In the genomic region with DNA sequence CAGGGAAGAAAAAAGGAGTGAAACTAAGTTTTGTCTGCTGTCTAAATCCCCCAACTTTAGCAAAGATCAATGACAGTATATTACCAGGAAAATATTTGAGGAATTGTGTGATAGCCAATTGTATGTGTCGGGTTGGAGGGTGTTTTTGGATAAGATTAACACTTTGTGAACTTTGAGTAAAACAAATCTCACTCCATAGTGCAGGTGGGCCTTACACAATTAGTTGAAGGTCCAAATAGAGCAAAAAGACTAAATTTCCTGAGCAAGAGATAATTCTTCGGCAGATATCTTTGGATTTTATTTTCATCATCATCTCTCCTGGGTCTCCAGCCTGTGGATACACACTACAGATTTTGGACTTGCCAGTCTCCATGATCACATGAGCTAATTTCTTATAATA, we compare ENCODE assay signal across 29 cellular contexts.
"Had no signal": no experiment of that assay in that cellular context is flagged by ENCODE, and none has a peak within 500 bp of the region (broad histone marks: within the 10 kb centered on the region; RNA-seq: fewer than 3 reads in every experiment).

No MANE protein-coding gene starts in this region.

- H3K4me3 Mint-ChIP-seq: stimulated activated effector memory CD8-positive, alpha-beta T cell treated with anti-CD3 and anti-CD28 coated beads, Interleukin-12 subunit alpha, Interleukin-12 subunit beta, amount 100 ng/mL, for 72 hours; stimulated activated memory B cell treated with anti-CD40 and anti-IgM and Interleukin-4, amounts not matched to agents 10 μg/mL and 1 μg/mL and 100 μg/mL, for 72 hours; stimulated activated naive B cell treated with anti-CD40 and anti-IgM and Interleukin-4, amounts not matched to agents 10 μg/mL and 1 μg/mL and 100 μg/mL, for 72 hours; stimulated activated naive CD8-positive, alpha-beta T cell treated with anti-CD3 and anti-CD28 coated beads, Interleukin-15, amount 100 ng/mL, for 72 hours; stimulated activated naive CD8-positive, alpha-beta T cell treated with anti-CD3 and anti-CD28 coated beads, Interleukin-15, Interleukin-2, amounts not matched to agents 100 ng/mL and 50 ng/mL, for 24 hours; type B pancreatic cell had no signal

- H3K9me3 ChIP-seq: stomach, suprapubic skin, testis, thoracic aorta, thyroid gland, tibial artery, tibial nerve, transverse colon, upper lobe of left lung, upper lobe of right lung, uterus, vagina had no signal

- H3K4me3 ChIP-seq: stomach, suprapubic skin, testis, thoracic aorta, thyroid gland, tibial artery, tibial nerve, transverse colon, upper lobe of left lung, upper lobe of right lung, uterus, vagina had no signal

- H3K27ac Mint-ChIP-seq: stimulated activated effector memory CD8-positive, alpha-beta T cell treated with anti-CD3 and anti-CD28 coated beads, Interleukin-12 subunit alpha, Interleukin-12 subunit beta, amount 100 ng/mL, for 72 hours; stimulated activated memory B cell treated with anti-CD40 and anti-IgM and Interleukin-4, amounts not matched to agents 10 μg/mL and 1 μg/mL and 100 μg/mL, for 72 hours; stimulated activated naive B cell treated with anti-CD40 and anti-IgM and Interleukin-4, amounts not matched to agents 10 μg/mL and 1 μg/mL and 100 μg/mL, for 72 hours; stimulated activated naive CD8-positive, alpha-beta T cell treated with anti-CD3 and anti-CD28 coated beads, Interleukin-15, amount 100 ng/mL, for 72 hours; stimulated activated naive CD8-positive, alpha-beta T cell treated with anti-CD3 and anti-CD28 coated beads, Interleukin-15, Interleukin-2, amounts not matched to agents 100 ng/mL and 50 ng/mL, for 24 hours; type B pancreatic cell had no signal

- DNase-seq: stimulated activated CD4-positive, alpha-beta T cell treated with anti-CD3 and anti-CD28 coated beads, Interleukin-2, amount 100 ng/mL, for 48 hours; stimulated activated CD4-positive, alpha-beta T cell treated with anti-CD3 and anti-CD28 coated beads, Interleukin-4, amount 100 ng/mL, for 1 hour; stimulated activated CD4-positive, alpha-beta T cell treated with anti-CD3 and anti-CD28 coated beads, Interleukin-4, amount 100 ng/mL, for 24 hours; stimulated activated CD4-positive, alpha-beta T cell treated with anti-CD3 and anti-CD28 coated beads, Interleukin-4, amount 100 ng/mL, for 4 hours; stimulated activated CD8-positive, alpha-beta memory T cell treated with anti-CD3 and anti-CD28 coated beads, Interleukin-4, amount 100 ng/mL, for 48 hours; stimulated activated naive B cell treated with anti-CD40 and anti-IgM and Interleukin-4, amounts not matched to agents 10 μg/mL and 1 μg/mL and 100 μg/mL, for 72 hours; stimulated activated naive CD4-positive, alpha-beta T cell; stimulated activated naive CD4-positive, alpha-beta T cell treated with Interleukin-2 at 50 U/mL for 16 hours; stimulated activated naive CD8-positive, alpha-beta T cell treated with anti-CD3 and anti-CD28 coated beads, Interleukin-15, amount 100 ng/mL, for 72 hours; stimulated activated naive CD8-positive, alpha-beta T cell treated with anti-CD3 and anti-CD28 coated beads, Interleukin-15, Interleukin-2, amounts not matched to agents 100 U/mL and 50 U/mL, for 24 hours; stomach; substantia nigra; testis; thyroid gland; tibial artery; transverse colon; trophoblast cell; upper lobe of left lung; upper lobe of right lung; uterus had no signal

- H3K27me3 ChIP-seq: stomach, suprapubic skin, testis, thyroid gland, tibial artery, tibial nerve, transverse colon, upper lobe of left lung, upper lobe of right lung, uterus, vagina had no signal

- H3K36me3 Mint-ChIP-seq: stimulated activated effector memory CD8-positive, alpha-beta T cell treated with anti-CD3 and anti-CD28 coated beads, Interleukin-12 subunit alpha, Interleukin-12 subunit beta, amount 100 ng/mL, for 72 hours; stimulated activated memory B cell treated with anti-CD40 and anti-IgM and Interleukin-4, amounts not matched to agents 10 μg/mL and 1 μg/mL and 100 μg/mL, for 72 hours; stimulated activated naive B cell treated with anti-CD40 and anti-IgM and Interleukin-4, amounts not matched to agents 10 μg/mL and 1 μg/mL and 100 μg/mL, for 72 hours; type B pancreatic cell had no signal

- H3K4me1 Mint-ChIP-seq: stimulated activated effector memory CD8-positive, alpha-beta T cell treated with anti-CD3 and anti-CD28 coated beads, Interleukin-12 subunit alpha, Interleukin-12 subunit beta, amount 100 ng/mL, for 72 hours; stimulated activated memory B cell treated with anti-CD40 and anti-IgM and Interleukin-4, amounts not matched to agents 10 μg/mL and 1 μg/mL and 100 μg/mL, for 72 hours; stimulated activated naive B cell treated with anti-CD40 and anti-IgM and Interleukin-4, amounts not matched to agents 10 μg/mL and 1 μg/mL and 100 μg/mL, for 72 hours; stimulated activated naive CD8-positive, alpha-beta T cell treated with anti-CD3 and anti-CD28 coated beads, Interleukin-15, amount 100 ng/mL, for 72 hours had no signal

- FAIRE-seq: urothelium cell line had no signal

- ATAC-seq: stimulated activated effector memory CD8-positive, alpha-beta T cell treated with anti-CD3 and anti-CD28 coated beads, Interleukin-12 subunit alpha, Interleukin-12 subunit beta, amount 100 ng/mL, for 72 hours; stimulated activated memory B cell treated with anti-CD40 and anti-IgM and Interleukin-4, amounts not matched to agents 10 μg/mL and 1 μg/mL and 100 μg/mL, for 72 hours; stimulated activated naive B cell treated with anti-CD40 and anti-IgM and Interleukin-4, amounts not matched to agents 10 μg/mL and 1 μg/mL and 100 μg/mL, for 72 hours; stimulated activated naive CD8-positive, alpha-beta T cell treated with anti-CD3 and anti-CD28 coated beads, Interleukin-15, amount 100 ng/mL, for 72 hours; stimulated activated naive CD8-positive, alpha-beta T cell treated with anti-CD3 and anti-CD28 coated beads, Interleukin-15, Interleukin-2, amounts not matched to agents 100 U/mL and 50 U/mL, for 24 hours; upper lobe of right lung had no signal

- H3K27ac ChIP-seq: stomach, suprapubic skin, testis, thoracic aorta, thyroid gland, tibial artery, tibial nerve, transverse colon, upper lobe of left lung, upper lobe of right lung, uterus, vagina had no signal

- H3K27me3 Mint-ChIP-seq: stimulated activated memory B cell treated with anti-CD40 and anti-IgM and Interleukin-4, amounts not matched to agents 10 μg/mL and 1 μg/mL and 100 μg/mL, for 72 hours; stimulated activated naive B cell treated with anti-CD40 and anti-IgM and Interleukin-4, amounts not matched to agents 10 μg/mL and 1 μg/mL and 100 μg/mL, for 72 hours; stimulated activated naive CD8-positive, alpha-beta T cell treated with anti-CD3 and anti-CD28 coated beads, Interleukin-15, amount 100 ng/mL, for 72 hours; type B pancreatic cell had no signal

- H3K4me1 ChIP-seq: stomach, suprapubic skin, testis, thyroid gland, tibial artery, tibial nerve, transverse colon, upper lobe of left lung, upper lobe of right lung, uterus, vagina had no signal

- H3K9me3 Mint-ChIP-seq: stimulated activated effector memory CD8-positive, alpha-beta T cell treated with anti-CD3 and anti-CD28 coated beads, Interleukin-12 subunit alpha, Interleukin-12 subunit beta, amount 100 ng/mL, for 72 hours; stimulated activated memory B cell treated with anti-CD40 and anti-IgM and Interleukin-4, amounts not matched to agents 10 μg/mL and 1 μg/mL and 100 μg/mL, for 72 hours; stimulated activated naive B cell treated with anti-CD40 and anti-IgM and Interleukin-4, amounts not matched to agents 10 μg/mL and 1 μg/mL and 100 μg/mL, for 72 hours; stimulated activated naive CD8-positive, alpha-beta T cell treated with anti-CD3 and anti-CD28 coated beads, Interleukin-15, amount 100 ng/mL, for 72 hours; stimulated activated naive CD8-positive, alpha-beta T cell treated with anti-CD3 and anti-CD28 coated beads, Interleukin-15, Interleukin-2, amounts not matched to agents 100 ng/mL and 50 ng/mL, for 24 hours; type B pancreatic cell had no signal

- H3K36me3 ChIP-seq: stomach, suprapubic skin, thoracic aorta, thyroid gland, tibial artery, tibial nerve, transverse colon, upper lobe of left lung, upper lobe of right lung, uterus, vagina had no signal
